ENCODE assay signal across 1 cellular context in the genomic region with DNA sequence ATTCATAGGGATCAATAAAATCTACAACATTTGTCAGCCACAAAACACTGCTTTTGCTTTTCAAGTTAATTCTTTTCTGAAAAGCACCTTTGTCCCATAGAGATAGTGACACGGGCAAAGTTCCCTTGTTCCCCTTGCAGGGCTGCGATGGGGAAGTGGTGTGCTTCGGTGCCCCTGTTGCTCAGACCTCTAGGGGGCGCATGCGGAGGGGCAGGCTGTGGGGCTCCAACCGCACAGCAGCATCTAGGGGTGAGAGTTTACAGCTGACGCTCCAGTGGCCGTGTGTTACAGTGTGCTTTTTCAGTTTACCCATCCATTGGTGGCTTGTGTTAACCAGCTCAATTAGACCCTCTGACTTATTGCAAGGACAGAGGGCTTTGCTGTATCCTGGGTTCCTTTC.
TF ChIP-seq lines count a peak whose summit lies in the region.

No MANE protein-coding gene starts in this region.

TF ChIP-seq in HepG2, 621 proteins besides CTCF, POLR2A, EP300 and RAD21 (continued from another document and continues in another):
- TF ChIP-seq, protein P1, sequence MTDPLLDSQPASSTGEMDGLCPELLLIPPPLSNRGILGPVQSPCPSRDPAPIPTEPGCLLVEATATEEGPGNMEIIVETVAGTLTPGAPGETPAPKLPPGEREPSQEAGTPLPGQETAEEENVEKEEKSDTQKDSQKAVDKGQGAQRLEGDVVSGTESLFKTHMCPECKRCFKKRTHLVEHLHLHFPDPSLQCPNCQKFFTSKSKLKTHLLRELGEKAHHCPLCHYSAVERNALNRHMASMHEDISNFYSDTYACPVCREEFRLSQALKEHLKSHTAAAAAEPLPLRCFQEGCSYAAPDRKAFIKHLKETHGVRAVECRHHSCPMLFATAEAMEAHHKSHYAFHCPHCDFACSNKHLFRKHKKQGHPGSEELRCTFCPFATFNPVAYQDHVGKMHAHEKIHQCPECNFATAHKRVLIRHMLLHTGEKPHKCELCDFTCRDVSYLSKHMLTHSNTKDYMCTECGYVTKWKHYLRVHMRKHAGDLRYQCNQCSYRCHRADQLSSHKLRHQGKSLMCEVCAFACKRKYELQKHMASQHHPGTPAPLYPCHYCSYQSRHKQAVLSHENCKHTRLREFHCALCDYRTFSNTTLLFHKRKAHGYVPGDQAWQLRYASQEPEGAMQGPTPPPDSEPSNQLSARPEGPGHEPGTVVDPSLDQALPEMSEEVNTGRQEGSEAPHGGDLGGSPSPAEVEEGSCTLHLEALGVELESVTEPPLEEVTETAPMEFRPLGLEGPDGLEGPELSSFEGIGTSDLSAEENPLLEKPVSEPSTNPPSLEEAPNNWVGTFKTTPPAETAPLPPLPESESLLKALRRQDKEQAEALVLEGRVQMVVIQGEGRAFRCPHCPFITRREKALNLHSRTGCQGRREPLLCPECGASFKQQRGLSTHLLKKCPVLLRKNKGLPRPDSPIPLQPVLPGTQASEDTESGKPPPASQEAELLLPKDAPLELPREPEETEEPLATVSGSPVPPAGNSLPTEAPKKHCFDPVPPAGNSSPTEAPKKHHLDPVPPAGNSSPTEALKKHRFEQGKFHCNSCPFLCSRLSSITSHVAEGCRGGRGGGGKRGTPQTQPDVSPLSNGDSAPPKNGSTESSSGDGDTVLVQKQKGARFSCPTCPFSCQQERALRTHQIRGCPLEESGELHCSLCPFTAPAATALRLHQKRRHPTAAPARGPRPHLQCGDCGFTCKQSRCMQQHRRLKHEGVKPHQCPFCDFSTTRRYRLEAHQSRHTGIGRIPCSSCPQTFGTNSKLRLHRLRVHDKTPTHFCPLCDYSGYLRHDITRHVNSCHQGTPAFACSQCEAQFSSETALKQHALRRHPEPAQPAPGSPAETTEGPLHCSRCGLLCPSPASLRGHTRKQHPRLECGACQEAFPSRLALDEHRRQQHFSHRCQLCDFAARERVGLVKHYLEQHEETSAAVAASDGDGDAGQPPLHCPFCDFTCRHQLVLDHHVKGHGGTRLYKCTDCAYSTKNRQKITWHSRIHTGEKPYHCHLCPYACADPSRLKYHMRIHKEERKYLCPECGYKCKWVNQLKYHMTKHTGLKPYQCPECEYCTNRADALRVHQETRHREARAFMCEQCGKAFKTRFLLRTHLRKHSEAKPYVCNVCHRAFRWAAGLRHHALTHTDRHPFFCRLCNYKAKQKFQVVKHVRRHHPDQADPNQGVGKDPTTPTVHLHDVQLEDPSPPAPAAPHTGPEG (CRISPR knock-in tag; IDR thresholded peaks at IDR 0.05), result no peak
- TF ChIP-seq NFKB2 (CRISPR knock-in tag; IDR thresholded peaks at IDR 0.05; ENCODE audit: borderline replicate concordance) (no peak), ZSCAN31 (CRISPR knock-in tag; IDR thresholded peaks at IDR 0.05; ENCODE audit: low read depth) (no peak), PAF1 (CRISPR knock-in tag; IDR thresholded peaks at IDR 0.05) (no peak), ZFP36L1 (CRISPR knock-in tag; IDR thresholded peaks at IDR 0.05) (no peak), ZNF780A (CRISPR knock-in tag; IDR thresholded peaks at IDR 0.05) (no peak), SMC3 (IDR thresholded peaks at IDR 0.05; ENCODE audit: low read length) (no peak), ZNF883 (CRISPR knock-in tag; IDR thresholded peaks at IDR 0.05; ENCODE audit: not compliant biosample characterization) (no peak), HNF4A (CRISPR knock-in tag; IDR thresholded peaks at IDR 0.05) (peak; percentile 79), SMYD3 (CRISPR knock-in tag; IDR thresholded peaks at IDR 0.05) (no peak), ZNF713 (CRISPR knock-in tag; IDR thresholded peaks at IDR 0.05) (no peak), AKAP8 (CRISPR knock-in tag; IDR thresholded peaks at IDR 0.05) (no peak), ZNF460 (CRISPR knock-in tag; IDR thresholded peaks at IDR 0.05; ENCODE audit: borderline replicate concordance) (no peak), ELF1 (CRISPR knock-in tag; IDR thresholded peaks at IDR 0.05) (0 out of 2 replicates have a peak, but pooled peaks have one; percentile 30), PCBP2 (optimal IDR thresholded peaks at IDR 0.05; ENCODE audit: low read depth, low read length, poor library complexity, severe bottlenecking) (no peak), ZNF747 (CRISPR knock-in tag; IDR thresholded peaks at IDR 0.05; ENCODE audit: borderline replicate concordance) (no peak), FOXK1 (CRISPR knock-in tag; IDR thresholded peaks at IDR 0.05; ENCODE audit: borderline replicate concordance, low read depth) (no peak), SETDB1 (CRISPR knock-in tag; IDR thresholded peaks at IDR 0.05; ENCODE audit: borderline replicate concordance) (no peak), ZNF570 (CRISPR knock-in tag; IDR thresholded peaks at IDR 0.05; ENCODE audit: borderline replicate concordance) (no peak), MTA3 (CRISPR knock-in tag; IDR thresholded peaks at IDR 0.05) (no peak), ONECUT2 (CRISPR knock-in tag; IDR thresholded peaks at IDR 0.05) (no peak), ZNF598 (CRISPR knock-in tag; IDR thresholded peaks at IDR 0.05; ENCODE audit: borderline replicate concordance) (no peak), ZNF34 (CRISPR knock-in tag; IDR thresholded peaks at IDR 0.05; ENCODE audit: borderline replicate concordance) (no peak), NFYC (CRISPR knock-in tag; IDR thresholded peaks at IDR 0.05) (no peak), ZNF891 (CRISPR knock-in tag; IDR thresholded peaks at IDR 0.05) (no peak), ZBTB7A (CRISPR knock-in tag; IDR thresholded peaks at IDR 0.05) (no peak)
- TF ChIP-seq, protein P2, sequence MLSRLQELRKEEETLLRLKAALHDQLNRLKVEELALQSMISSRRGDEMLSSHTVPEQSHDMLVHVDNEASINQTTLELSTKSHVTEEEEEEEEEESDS (CRISPR knock-in tag; IDR thresholded peaks at IDR 0.05; ENCODE audit: borderline replicate concordance), result no peak
- TF ChIP-seq, protein P3, sequence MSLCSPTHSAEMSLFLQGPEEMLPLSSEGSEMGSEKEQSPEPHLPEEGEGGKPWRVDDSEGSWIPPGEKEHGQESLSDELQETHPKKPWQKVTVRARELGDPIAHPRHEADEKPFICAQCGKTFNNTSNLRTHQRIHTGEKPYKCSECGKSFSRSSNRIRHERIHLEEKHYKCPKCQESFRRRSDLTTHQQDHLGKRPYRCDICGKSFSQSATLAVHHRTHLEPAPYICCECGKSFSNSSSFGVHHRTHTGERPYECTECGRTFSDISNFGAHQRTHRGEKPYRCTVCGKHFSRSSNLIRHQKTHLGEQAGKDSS (CRISPR knock-in tag; IDR thresholded peaks at IDR 0.05; ENCODE audit: borderline replicate concordance, low read depth), result no peak
- TF ChIP-seq, protein P4, sequence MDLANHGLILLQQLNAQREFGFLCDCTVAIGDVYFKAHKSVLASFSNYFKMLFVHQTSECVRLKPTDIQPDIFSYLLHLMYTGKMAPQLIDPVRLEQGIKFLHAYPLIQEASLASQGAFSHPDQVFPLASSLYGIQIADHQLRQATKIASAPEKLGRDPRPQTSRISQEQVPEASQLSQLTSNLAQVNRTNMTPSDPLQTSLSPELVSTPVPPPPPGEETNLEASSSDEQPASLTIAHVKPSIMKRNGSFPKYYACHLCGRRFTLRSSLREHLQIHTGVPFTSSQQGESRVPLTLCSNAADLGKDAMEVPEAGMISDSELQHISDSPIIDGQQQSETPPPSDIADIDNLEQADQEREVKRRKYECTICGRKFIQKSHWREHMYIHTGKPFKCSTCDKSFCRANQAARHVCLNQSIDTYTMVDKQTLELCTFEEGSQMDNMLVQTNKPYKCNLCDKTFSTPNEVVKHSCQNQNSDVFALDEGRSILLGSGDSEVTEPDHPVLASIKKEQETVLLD (CRISPR knock-in tag; IDR thresholded peaks at IDR 0.05; ENCODE audit: low read depth), result no peak
- TF ChIP-seq, protein P5, sequence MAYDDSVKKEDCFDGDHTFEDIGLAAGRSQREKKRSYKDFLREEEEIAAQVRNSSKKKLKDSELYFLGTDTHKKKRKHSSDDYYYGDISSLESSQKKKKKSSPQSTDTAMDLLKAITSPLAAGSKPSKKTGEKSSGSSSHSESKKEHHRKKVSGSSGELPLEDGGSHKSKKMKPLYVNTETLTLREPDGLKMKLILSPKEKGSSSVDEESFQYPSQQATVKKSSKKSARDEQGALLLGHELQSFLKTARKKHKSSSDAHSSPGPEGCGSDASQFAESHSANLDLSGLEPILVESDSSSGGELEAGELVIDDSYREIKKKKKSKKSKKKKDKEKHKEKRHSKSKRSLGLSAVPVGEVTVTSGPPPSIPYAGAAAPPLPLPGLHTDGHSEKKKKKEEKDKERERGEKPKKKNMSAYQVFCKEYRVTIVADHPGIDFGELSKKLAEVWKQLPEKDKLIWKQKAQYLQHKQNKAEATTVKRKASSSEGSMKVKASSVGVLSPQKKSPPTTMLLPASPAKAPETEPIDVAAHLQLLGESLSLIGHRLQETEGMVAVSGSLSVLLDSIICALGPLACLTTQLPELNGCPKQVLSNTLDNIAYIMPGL (CRISPR knock-in tag; IDR thresholded peaks at IDR 0.05; ENCODE audit: borderline replicate concordance in 1 of 2, low read depth in 1 of 2), result peak; percentile 43 to 48; a peak in 1 of 4 replicates
- TF ChIP-seq, protein P6, sequence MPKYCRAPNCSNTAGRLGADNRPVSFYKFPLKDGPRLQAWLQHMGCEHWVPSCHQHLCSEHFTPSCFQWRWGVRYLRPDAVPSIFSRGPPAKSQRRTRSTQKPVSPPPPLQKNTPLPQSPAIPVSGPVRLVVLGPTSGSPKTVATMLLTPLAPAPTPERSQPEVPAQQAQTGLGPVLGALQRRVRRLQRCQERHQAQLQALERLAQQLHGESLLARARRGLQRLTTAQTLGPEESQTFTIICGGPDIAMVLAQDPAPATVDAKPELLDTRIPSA (CRISPR knock-in tag; IDR thresholded peaks at IDR 0.05; ENCODE audit: borderline replicate concordance), result no peak
- TF ChIP-seq, protein P7, sequence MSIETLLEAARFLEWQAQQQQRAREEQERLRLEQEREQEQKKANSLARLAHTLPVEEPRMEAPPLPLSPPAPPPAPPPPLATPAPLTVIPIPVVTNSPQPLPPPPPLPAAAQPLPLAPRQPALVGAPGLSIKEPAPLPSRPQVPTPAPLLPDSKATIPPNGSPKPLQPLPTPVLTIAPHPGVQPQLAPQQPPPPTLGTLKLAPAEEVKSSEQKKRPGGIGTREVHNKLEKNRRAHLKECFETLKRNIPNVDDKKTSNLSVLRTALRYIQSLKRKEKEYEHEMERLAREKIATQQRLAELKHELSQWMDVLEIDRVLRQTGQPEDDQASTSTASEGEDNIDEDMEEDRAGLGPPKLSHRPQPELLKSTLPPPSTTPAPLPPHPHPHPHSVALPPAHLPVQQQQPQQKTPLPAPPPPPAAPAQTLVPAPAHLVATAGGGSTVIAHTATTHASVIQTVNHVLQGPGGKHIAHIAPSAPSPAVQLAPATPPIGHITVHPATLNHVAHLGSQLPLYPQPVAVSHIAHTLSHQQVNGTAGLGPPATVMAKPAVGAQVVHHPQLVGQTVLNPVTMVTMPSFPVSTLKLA (IDR thresholded peaks at IDR 0.05), result no peak
- TF ChIP-seq, protein P8, sequence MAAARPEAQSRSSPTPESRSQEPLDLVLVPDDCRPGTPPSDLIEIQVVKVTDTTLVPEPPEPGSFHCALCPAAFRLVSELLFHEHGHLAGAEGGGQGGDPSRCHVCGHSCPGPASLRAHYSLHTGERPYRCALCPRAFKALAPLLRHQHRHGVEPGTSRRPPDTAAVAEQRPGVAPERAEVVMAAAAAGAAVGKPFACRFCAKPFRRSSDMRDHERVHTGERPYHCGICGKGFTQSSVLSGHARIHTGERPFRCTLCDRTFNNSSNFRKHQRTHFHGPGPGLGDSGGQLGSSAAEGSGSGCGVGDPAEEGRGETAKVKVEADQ (CRISPR knock-in tag; IDR thresholded peaks at IDR 0.05; ENCODE audit: borderline replicate concordance), result no peak
- TF ChIP-seq, protein P9, sequence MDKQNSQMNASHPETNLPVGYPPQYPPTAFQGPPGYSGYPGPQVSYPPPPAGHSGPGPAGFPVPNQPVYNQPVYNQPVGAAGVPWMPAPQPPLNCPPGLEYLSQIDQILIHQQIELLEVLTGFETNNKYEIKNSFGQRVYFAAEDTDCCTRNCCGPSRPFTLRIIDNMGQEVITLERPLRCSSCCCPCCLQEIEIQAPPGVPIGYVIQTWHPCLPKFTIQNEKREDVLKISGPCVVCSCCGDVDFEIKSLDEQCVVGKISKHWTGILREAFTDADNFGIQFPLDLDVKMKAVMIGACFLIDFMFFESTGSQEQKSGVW (CRISPR knock-in tag; IDR thresholded peaks at IDR 0.05; ENCODE audit: borderline replicate concordance), result no peak
- TF ChIP-seq, protein P10, sequence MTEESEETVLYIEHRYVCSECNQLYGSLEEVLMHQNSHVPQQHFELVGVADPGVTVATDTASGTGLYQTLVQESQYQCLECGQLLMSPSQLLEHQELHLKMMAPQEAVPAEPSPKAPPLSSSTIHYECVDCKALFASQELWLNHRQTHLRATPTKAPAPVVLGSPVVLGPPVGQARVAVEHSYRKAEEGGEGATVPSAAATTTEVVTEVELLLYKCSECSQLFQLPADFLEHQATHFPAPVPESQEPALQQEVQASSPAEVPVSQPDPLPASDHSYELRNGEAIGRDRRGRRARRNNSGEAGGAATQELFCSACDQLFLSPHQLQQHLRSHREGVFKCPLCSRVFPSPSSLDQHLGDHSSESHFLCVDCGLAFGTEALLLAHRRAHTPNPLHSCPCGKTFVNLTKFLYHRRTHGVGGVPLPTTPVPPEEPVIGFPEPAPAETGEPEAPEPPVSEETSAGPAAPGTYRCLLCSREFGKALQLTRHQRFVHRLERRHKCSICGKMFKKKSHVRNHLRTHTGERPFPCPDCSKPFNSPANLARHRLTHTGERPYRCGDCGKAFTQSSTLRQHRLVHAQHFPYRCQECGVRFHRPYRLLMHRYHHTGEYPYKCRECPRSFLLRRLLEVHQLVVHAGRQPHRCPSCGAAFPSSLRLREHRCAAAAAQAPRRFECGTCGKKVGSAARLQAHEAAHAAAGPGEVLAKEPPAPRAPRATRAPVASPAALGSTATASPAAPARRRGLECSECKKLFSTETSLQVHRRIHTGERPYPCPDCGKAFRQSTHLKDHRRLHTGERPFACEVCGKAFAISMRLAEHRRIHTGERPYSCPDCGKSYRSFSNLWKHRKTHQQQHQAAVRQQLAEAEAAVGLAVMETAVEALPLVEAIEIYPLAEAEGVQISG (CRISPR knock-in tag; IDR thresholded peaks at IDR 0.05), result 0 out of 2 replicates have a peak, but pooled peaks have one; percentile 30
- TF ChIP-seq, protein P11, sequence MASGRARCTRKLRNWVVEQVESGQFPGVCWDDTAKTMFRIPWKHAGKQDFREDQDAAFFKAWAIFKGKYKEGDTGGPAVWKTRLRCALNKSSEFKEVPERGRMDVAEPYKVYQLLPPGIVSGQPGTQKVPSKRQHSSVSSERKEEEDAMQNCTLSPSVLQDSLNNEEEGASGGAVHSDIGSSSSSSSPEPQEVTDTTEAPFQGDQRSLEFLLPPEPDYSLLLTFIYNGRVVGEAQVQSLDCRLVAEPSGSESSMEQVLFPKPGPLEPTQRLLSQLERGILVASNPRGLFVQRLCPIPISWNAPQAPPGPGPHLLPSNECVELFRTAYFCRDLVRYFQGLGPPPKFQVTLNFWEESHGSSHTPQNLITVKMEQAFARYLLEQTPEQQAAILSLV (CRISPR knock-in tag; IDR thresholded peaks at IDR 0.05; ENCODE audit: borderline replicate concordance), result no peak
- TF ChIP-seq, protein P12, sequence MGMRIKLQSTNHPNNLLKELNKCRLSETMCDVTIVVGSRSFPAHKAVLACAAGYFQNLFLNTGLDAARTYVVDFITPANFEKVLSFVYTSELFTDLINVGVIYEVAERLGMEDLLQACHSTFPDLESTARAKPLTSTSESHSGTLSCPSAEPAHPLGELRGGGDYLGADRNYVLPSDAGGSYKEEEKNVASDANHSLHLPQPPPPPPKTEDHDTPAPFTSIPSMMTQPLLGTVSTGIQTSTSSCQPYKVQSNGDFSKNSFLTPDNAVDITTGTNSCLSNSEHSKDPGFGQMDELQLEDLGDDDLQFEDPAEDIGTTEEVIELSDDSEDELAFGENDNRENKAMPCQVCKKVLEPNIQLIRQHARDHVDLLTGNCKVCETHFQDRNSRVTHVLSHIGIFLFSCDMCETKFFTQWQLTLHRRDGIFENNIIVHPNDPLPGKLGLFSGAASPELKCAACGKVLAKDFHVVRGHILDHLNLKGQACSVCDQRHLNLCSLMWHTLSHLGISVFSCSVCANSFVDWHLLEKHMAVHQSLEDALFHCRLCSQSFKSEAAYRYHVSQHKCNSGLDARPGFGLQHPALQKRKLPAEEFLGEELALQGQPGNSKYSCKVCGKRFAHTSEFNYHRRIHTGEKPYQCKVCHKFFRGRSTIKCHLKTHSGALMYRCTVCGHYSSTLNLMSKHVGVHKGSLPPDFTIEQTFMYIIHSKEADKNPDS (CRISPR knock-in tag; IDR thresholded peaks at IDR 0.05), result no peak
